8 cellular contexts compared by ENCODE assay signal in genomic region chr2:66432801-66433694, GRCh38. TPM values are rescaled to one million over a fixed set of nuclear protein-coding genes. Genes with fewer than 3 reads are reported as not detected.
A peak's percentile ranks its signal among the peaks of the same experiment; 100 is the strongest.
DNase-seq lines count a peak whose midpoint lies in the region; ATAC-seq and TF ChIP-seq lines count a peak whose summit lies in the region.

No MANE protein-coding gene starts in this region.

- ATAC-seq in GM23338 (peak; percentile 59), aorta (ENCODE audit: low FRiP score) (peak; percentile 89), HG03045 (IDR thresholded peaks at IDR 0.05; ENCODE audit: unreplicated experiment) (no peak)
- ATAC-seq in activated naive CD8-positive, alpha-beta T cell treated with anti-CD3 and anti-CD28 coated beads, Interleukin-2, amount 50 U/mL, for 24 hours = peak; percentile 11
- no peak for ATAC-seq in naive thymus-derived CD8-positive, alpha-beta T cell

- H3K36me3 ChIP-seq in GM23338 (ENCODE audit: insufficient read depth) = no peaks in the 10 kb centered on the region
- H3K36me3 ChIP-seq in aorta (ENCODE audit: control insufficient read depth in 1 of 2, insufficient read depth in 2 of 2, low read length in 1 of 2) = no peaks in the 10 kb centered on the region

- peaks cover 28% of the 10 kb centered on the region for H3F3A ChIP-seq in GM23338 (replicated peaks; ENCODE audit: low read depth)

- 0% methylated on average over 51 of the region's 51 CpGs for WGBS in aorta, 2 donors

- no peaks in the 10 kb centered on the region; the same call in 2 of the 3 replicates for H3K36me3 Mint-ChIP-seq in GM23338 (ENCODE audit: low read depth)
- H3K36me3 Mint-ChIP-seq in activated naive CD8-positive, alpha-beta T cell treated with anti-CD3 and anti-CD28 coated beads, Interleukin-2, amount 50 U/mL, for 24 hours (ENCODE audit: low read depth) = no peaks in the 10 kb centered on the region
- H3K36me3 Mint-ChIP-seq in naive thymus-derived CD8-positive, alpha-beta T cell = peaks cover 0 to 5% (median 2%) of the 10 kb centered on the region in 3 donors

- peaks cover 3% of the 10 kb centered on the region; the same call in 1 of the 3 replicates for H3K9me3 Mint-ChIP-seq in GM23338
- H3K9me3 Mint-ChIP-seq in activated naive CD8-positive, alpha-beta T cell treated with anti-CD3 and anti-CD28 coated beads, Interleukin-2, amount 50 U/mL, for 24 hours = no peaks in the 10 kb centered on the region
- H3K9me3 Mint-ChIP-seq in naive thymus-derived CD8-positive, alpha-beta T cell = peaks cover 0 to 6% (median 0%) of the 10 kb centered on the region in 9 donors

- H2AFZ ChIP-seq in GM23338 = peak overlapping the region; percentile 99

- intact Hi-C loops in aorta (cut with DNase I) = loop anchor here (2.0 to 10.0 kb wide), 7 partner anchors 142 to 1602 kb away; no protein-coding TSS in a partner anchor

- TF ChIP-seq CTCF in GM23338 (conservative IDR thresholded peaks at IDR 0.05; ENCODE audit: low read depth in 2 of 2) = no peak

- peak; percentile 88 for DNase-seq in ACHN
- DNase-seq in GM23338 (ENCODE audit: low spot score) = peak; percentile 95
- peak; percentile 96 for DNase-seq in NCI-H345 treated with DMSO at 0.1 percent for 48 hours (lab: John Stamatoyannopoulos, UW; ENCODE audit: unreplicated experiment)
- DNase-seq in activated naive CD8-positive, alpha-beta T cell treated with anti-CD3 and anti-CD28 coated beads, Interleukin-2, amount 50 U/mL, for 24 hours = peak; percentile 36
- peak; percentile 32 for DNase-seq in germinal center (ENCODE audit: low spot score)
- DNase-seq in naive thymus-derived CD8-positive, alpha-beta T cell = no peak
- DNase-seq in aorta = peak; percentile 92 to 94

- H3K4me1 Mint-ChIP-seq in GM23338 = peaks cover 56% of the 10 kb centered on the region
- H3K4me1 Mint-ChIP-seq in activated naive CD8-positive, alpha-beta T cell treated with anti-CD3 and anti-CD28 coated beads, Interleukin-2, amount 50 U/mL, for 24 hours = peaks cover 28% of the 10 kb centered on the region
- H3K4me1 Mint-ChIP-seq in naive thymus-derived CD8-positive, alpha-beta T cell = peaks cover 12 to 46% (median 38%) of the 10 kb centered on the region in 4 donors

- H3K4me2 ChIP-seq in GM23338 = peak overlapping the region; percentile 98

- H3K27me3 ChIP-seq in GM23338 (ENCODE audit: insufficient read depth) = peaks cover 98% of the 10 kb centered on the region
- no peaks in the 10 kb centered on the region for H3K27me3 ChIP-seq in aorta (ENCODE audit: control insufficient read depth in 1 of 2, insufficient read depth in 2 of 2, low read length in 1 of 2)

- peak overlapping the region; percentile 86 for H3K4me3 Mint-ChIP-seq in GM23338
- H3K4me3 Mint-ChIP-seq in activated naive CD8-positive, alpha-beta T cell treated with anti-CD3 and anti-CD28 coated beads, Interleukin-2, amount 50 U/mL, for 24 hours = peak overlapping the region; percentile 77
- peak overlapping the region; percentile 10 to 87 (median 69) for H3K4me3 Mint-ChIP-seq in naive thymus-derived CD8-positive, alpha-beta T cell

- no peak overlapping the region for H3K27ac ChIP-seq in GM23338 (ENCODE audit: low read depth)
- H3K27ac ChIP-seq in aorta (ENCODE audit: low read depth in 1 of 2, low read length in 2 of 2) = peak overlapping the region in 1 of 2 donors; percentile 87

- no peaks in the 10 kb centered on the region for H3K9me2 ChIP-seq in GM23338 (ENCODE audit: insufficient read depth)

- no peak overlapping the region for H3K27ac Mint-ChIP-seq in GM23338
- H3K27ac Mint-ChIP-seq in activated naive CD8-positive, alpha-beta T cell treated with anti-CD3 and anti-CD28 coated beads, Interleukin-2, amount 50 U/mL, for 24 hours = no peak overlapping the region
- peak overlapping the region in 1 of 10 donors; percentile 7 for H3K27ac Mint-ChIP-seq in naive thymus-derived CD8-positive, alpha-beta T cell

- H3K27me3 Mint-ChIP-seq in GM23338 (ENCODE audit: insufficient read depth, low read depth, poor library complexity) = peaks cover 97% of the 10 kb centered on the region
- peaks cover 85% of the 10 kb centered on the region for H3K27me3 Mint-ChIP-seq in activated naive CD8-positive, alpha-beta T cell treated with anti-CD3 and anti-CD28 coated beads, Interleukin-2, amount 50 U/mL, for 24 hours
- peaks cover 36 to 93% (median 72%) of the 10 kb centered on the region in 5 donors for H3K27me3 Mint-ChIP-seq in naive thymus-derived CD8-positive, alpha-beta T cell

- no peaks in the 10 kb centered on the region for H3K9me3 ChIP-seq in aorta (ENCODE audit: control insufficient read depth, low read length)

- peaks cover 56% of the 10 kb centered on the region for H3K4me1 ChIP-seq in GM23338 (ENCODE audit: insufficient read depth)
- H3K4me1 ChIP-seq in aorta (ENCODE audit: control insufficient read depth in 1 of 2, insufficient read depth in 2 of 2, low read length in 2 of 2) = no peaks in the 10 kb centered on the region

- POLR2A ChIA-PET in naive thymus-derived CD8-positive, alpha-beta T cell (lab: Charles Lee) = no interaction called here

- H3K79me2 ChIP-seq in GM23338 (replicated peaks; ENCODE audit: insufficient read depth) = no peaks in the 10 kb centered on the region

- in situ Hi-C loops in ACHN (cut with HindIII; ENCODE audit: low pct_ligation_motif_present, low pct_unique_long_range_greater_than_20kb, low sequenced_read_pairs) = no loop called here

- peaks cover 12% of the 10 kb centered on the region; the same call in 1 of the 2 replicates for H4K20me1 ChIP-seq in GM23338 (replicated peaks; ENCODE audit: insufficient read depth)

- H3K4me3 ChIP-seq in GM23338 (peak overlapping the region; percentile 82), aorta (ENCODE audit: low read length in 2 of 2) (peak overlapping the region; percentile 85 to 91)

TF ChIP-seq in GM23338, 12 proteins besides CTCF, POLR2A, EP300 and RAD21:
- no peak for TF ChIP-seq ZNF331 (CRISPR knock-in tag; IDR thresholded peaks at IDR 0.05; ENCODE audit: low read depth)
- TF ChIP-seq EZH2 (IDR thresholded peaks at IDR 0.05; ENCODE audit: low read depth, unreplicated experiment) = peak; percentile 84
- TF ChIP-seq CREB1 (CRISPR knock-in tag; IDR thresholded peaks at IDR 0.05; ENCODE audit: low read depth) = peak; percentile 67
TF ChIP-seq in GM23338: peak in this region for 2.

RNA-seq across cellular contexts. Expression of gene MEIS1, which starts 1.9 kb away (rescaled TPM):
- total RNA-seq in GM23338 (2014; rRNA removed; shearing (Covaris generic)) = 0.28 TPM in 1 of 2 replicates, not detected in the other
- polyA plus RNA-seq in GM23338 (2016; fragmentation: Nextera tagmentation; extraction: Ambion mirVana) (0.16 TPM in 1 of 2 replicates, not detected in the other), aorta (10 to 100 TPM in 1 of 2 donors, 1 to 10 TPM in 1; 7.6 to 31.5 TPM)
- not detected for total RNA-seq in naive thymus-derived CD8-positive, alpha-beta T cell
- not detected for polyA plus RNA-seq in naive thymus-derived CD8-positive, alpha-beta T cell
- 10 to 100 TPM; 35.4 to 76.6 TPM for total RNA-seq in aorta

Comparison
In these comparisons a context has a peak if more than half of its experiments do, and no peak if none do; other contexts are left out.
1. DNase-seq: peak in ACHN (single experiment), GM23338 (single experiment), NCI-H345 treated with DMSO at 0.1 percent for 48 hours (single experiment), activated naive CD8-positive, alpha-beta T cell treated with anti-CD3 and anti-CD28 coated beads, Interleukin-2, amount 50 U/mL, for 24 hours (single experiment), germinal center (single experiment) and aorta (2 of 2); none in naive thymus-derived CD8-positive, alpha-beta T cell (0 of 10).
2. ATAC-seq: peak in GM23338 (single experiment), activated naive CD8-positive, alpha-beta T cell treated with anti-CD3 and anti-CD28 coated beads, Interleukin-2, amount 50 U/mL, for 24 hours (single experiment) and aorta (single experiment); none in naive thymus-derived CD8-positive, alpha-beta T cell (0 of 2) and HG03045 (single experiment).
3. RNA of gene MEIS1, which starts 1.9 kb away (total RNA-seq): 35.4 to 76.6 TPM in aorta; 0.28 TPM in GM23338 and not detected in naive thymus-derived CD8-positive, alpha-beta T cell; every median in the first group is over 10 times any median in the second.
4. Peak in every context shown above with its lines, with median percentiles within 50 percentile points of each other: H3K4me3 Mint-ChIP-seq.